8 cellular contexts compared by ENCODE assay signal in the genomic region with DNA sequence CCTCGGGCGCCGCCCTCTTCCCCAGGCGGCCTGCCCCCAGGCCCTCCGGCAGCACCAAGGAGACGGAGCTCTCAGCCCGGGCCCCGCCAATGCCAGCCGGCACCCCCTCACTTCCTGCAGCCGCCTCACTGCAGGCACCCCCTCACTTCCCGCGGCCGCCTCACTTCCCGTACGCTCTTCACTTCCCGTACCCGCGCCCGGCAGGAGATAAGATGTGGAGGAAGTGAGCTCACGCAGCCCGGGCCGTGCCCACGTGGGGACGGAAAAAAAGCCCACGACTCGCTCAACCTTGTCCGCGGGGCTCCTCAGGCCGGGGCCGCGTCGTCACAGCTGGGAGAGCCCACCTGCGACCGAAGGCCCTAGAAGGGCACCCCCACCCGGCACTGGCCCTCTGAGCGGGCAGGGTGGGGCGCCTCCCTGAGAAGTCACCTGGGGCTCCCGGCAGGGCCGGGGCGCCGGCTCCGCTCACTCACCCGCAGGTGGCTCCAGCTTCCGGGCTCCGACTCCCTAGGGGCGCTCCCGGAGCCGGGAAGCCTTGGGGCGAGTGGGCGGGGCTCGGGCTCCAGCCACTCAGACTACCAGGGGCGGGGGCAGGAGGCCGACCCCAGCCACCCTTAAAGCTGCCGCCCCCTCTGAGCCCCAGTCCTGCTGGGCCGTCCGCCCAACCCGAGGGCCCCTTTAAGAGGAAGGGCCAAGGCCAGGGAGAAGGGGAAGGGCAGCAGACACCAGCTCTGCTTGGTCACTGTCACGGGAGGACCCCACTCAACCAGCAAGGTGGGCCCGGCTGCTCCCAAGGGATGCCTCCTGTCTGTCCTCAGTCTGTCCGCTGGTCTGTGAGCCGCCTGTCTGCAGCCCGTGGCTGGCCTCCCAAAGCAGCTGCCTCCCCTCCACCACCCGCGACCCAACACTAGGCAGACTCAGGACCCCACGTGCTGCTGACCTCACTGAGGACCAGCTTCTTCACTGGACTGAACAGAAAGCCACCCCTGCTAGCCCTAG. TPM values are rescaled to one million over a fixed set of nuclear protein-coding genes. Genes with fewer than 3 reads are reported as not detected.
DNase-seq lines count a peak whose midpoint lies in the region; ATAC-seq, FAIRE-seq and TF ChIP-seq lines count a peak whose summit lies in the region.

No MANE protein-coding gene starts in this region.

- H3K4me3 ChIP-seq in bronchial epithelial cell (ENCODE audit: low read depth, low read length): peak overlapping the region; percentile 68

- CTCF ChIA-PET in activated B cell treated with CpG ODN at 0.5 μM for 24 hours (lab: Charles Lee): interaction anchor here (0.9 to 10.0 kb wide), 7 partner anchors 15 to 231 kb away, joined by 3 to 92 read pairs (median 5); a partner anchor contains a TSS

- H3K27me3 Mint-ChIP-seq in activated B cell treated with CpG ODN at 0.5 μM for 24 hours: no peaks in the 10 kb centered on the region

- H3K27me3 ChIP-seq in bronchial epithelial cell (ENCODE audit: control insufficient read depth, insufficient read depth, low read length): no peaks in the 10 kb centered on the region

- no peaks in the 10 kb centered on the region for H3K9me3 Mint-ChIP-seq in activated B cell treated with CpG ODN at 0.5 μM for 24 hours

- no peak for FAIRE-seq in bronchial epithelial cell (lab: Jason Lieb, UNC)

- POLR2A ChIA-PET in activated B cell treated with CpG ODN at 0.5 μM for 24 hours (lab: Charles Lee): interaction anchor here (0.6 to 2.9 kb wide), 21 partner anchors 8 to 283 kb away, joined by 3 to 24 read pairs (median 4); a partner anchor contains a TSS

- H3K36me3 Mint-ChIP-seq in activated B cell treated with CpG ODN at 0.5 μM for 24 hours (ENCODE audit: low read depth): peaks cover 15% of the 10 kb centered on the region

- intact Hi-C loops in activated B cell treated with CpG ODN at 0.5 μM for 24 hours (cut with micrococcal nuclease): loop anchor here (1.0 to 5.0 kb wide), 11 partner anchors 14 to 418 kb away; a partner anchor contains a TSS

- H3K4me1 Mint-ChIP-seq in activated B cell treated with CpG ODN at 0.5 μM for 24 hours: peaks cover 66% of the 10 kb centered on the region

- no peak for TF ChIP-seq CTCF in activated B cell treated with CpG ODN at 0.5 μM for 24 hours (IDR thresholded peaks at IDR 0.05)
- peak; percentile 7 for TF ChIP-seq CTCF in bronchial epithelial cell (IDR thresholded peaks at IDR 0.05; ENCODE audit: insufficient read depth, low read length, severe bottlenecking)

- peak; percentile 74 for DNase-seq in GDM1 (lab: John Stamatoyannopoulos, UW)
- peak; percentile 84 for DNase-seq in NCI-H2171 (lab: John Stamatoyannopoulos, UW)
- DNase-seq in activated B cell treated with CpG ODN at 0.5 μM for 24 hours: peak; percentile 83
- DNase-seq in bronchial epithelial cell (ENCODE audit: low read depth): peak; percentile 51
- peak; percentile 82 for DNase-seq in iris pigment epithelial cell (ENCODE audit: low read depth)
- DNase-seq in stimulated activated CD4-positive, alpha-beta T cell treated with anti-CD3 and anti-CD28 coated beads, Interleukin-12 subunit alpha, Interleukin-12 subunit beta, amount 100 ng/mL, for 24 hours (ENCODE audit: low read depth in 2 of 2): peak; percentile 77 to 82

- peaks cover 5% of the 10 kb centered on the region for H3K36me3 ChIP-seq in bronchial epithelial cell (ENCODE audit: control insufficient read depth, insufficient read depth, low read length)

- H3K27ac Mint-ChIP-seq in activated B cell treated with CpG ODN at 0.5 μM for 24 hours: peak overlapping the region; percentile 95

- ATAC-seq in HG02610 (IDR thresholded peaks at IDR 0.05; ENCODE audit: unreplicated experiment) (peak; percentile 36), activated B cell treated with CpG ODN at 0.5 μM for 24 hours (ENCODE audit: low read depth) (peak; percentile 80), GM18873 (IDR thresholded peaks at IDR 0.05; ENCODE audit: low FRiP score, unreplicated experiment) (no peak)

- H3K4me3 Mint-ChIP-seq in activated B cell treated with CpG ODN at 0.5 μM for 24 hours: peak overlapping the region; percentile 88

RNA-seq across cellular contexts. Expression of a gene that starts 31.4 kb away (rescaled TPM):
- total RNA-seq in activated B cell treated with CpG ODN at 0.5 μM for 24 hours (53.7 and 61.6 TPM in 2 replicates), bronchial epithelial cell (21.9 and 28.7 TPM in 2 replicates)
